ENCODE assay signal across 8 cellular contexts in the genomic region with DNA sequence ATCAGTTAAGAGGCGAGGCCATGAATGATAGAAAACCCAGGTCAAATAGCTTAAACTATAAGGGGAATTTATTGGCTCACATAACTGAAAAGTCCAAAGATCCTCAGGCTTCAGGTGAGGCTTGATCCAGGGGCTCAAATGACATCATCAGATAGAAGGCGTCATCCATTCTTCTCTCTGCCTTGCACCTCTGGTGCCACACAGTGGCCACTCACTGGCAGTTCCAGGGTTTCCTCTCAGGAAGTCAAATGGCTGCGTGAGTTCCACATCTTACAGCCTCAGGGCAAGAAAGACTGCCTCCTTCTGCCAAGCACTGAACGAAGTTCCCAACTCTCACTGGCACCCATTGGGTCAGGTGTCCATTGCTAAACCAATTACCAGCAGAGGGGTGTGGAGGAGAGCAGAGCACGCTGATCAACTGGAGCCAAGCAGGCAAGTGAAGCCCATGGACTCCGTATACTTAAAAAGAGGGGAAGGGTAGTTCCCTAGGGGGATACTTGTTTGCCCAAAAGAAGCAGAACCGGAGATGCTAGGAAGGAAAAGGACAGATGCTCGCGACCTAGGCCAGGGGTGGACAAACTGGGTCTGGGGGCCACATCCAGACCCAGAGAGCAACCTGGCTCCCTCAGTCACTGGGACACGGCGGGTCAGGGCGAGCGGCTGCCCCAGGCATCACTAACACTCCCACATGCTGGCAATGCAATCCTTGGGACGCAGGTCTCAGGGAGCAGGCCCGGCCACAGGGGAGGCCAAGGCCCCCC.
A peak's percentile ranks its signal among the peaks of the same experiment; 100 is the strongest.
DNase-seq lines count a peak whose midpoint lies in the region; ATAC-seq and TF ChIP-seq lines count a peak whose summit lies in the region.

No MANE protein-coding gene starts in this region.

- H3K36me3 ChIP-seq in heart right ventricle (no peaks in the 10 kb centered on the region), upper lobe of right lung (no peaks in the 10 kb centered on the region)

- H3K9me3 ChIP-seq in heart right ventricle (no peaks in the 10 kb centered on the region), right cardiac atrium (ENCODE audit: control insufficient read depth, low read length) (no peaks in the 10 kb centered on the region), upper lobe of right lung (no peaks in the 10 kb centered on the region)

- H3K27ac ChIP-seq in heart right ventricle (no peak overlapping the region), right cardiac atrium (ENCODE audit: low read length) (no peak overlapping the region), upper lobe of right lung (no peak overlapping the region)

- H3K27me3 ChIP-seq in heart right ventricle (peaks cover 0 to 65% (median 40%) of the 10 kb centered on the region in 7 donors), right cardiac atrium (ENCODE audit: control insufficient read depth, insufficient read depth) (no peaks in the 10 kb centered on the region), upper lobe of right lung (peaks cover 11% of the 10 kb centered on the region)

- peak in 7 of 9 donors; percentile 13 to 52 (median 25) for TF ChIP-seq CTCF in heart right ventricle (IDR thresholded peaks at IDR 0.05)
- peak; percentile 42 for TF ChIP-seq CTCF in fibroblast of villous mesenchyme (IDR thresholded peaks at IDR 0.05; ENCODE audit: insufficient read depth, low read depth, low read length)
- TF ChIP-seq CTCF in upper lobe of right lung (IDR thresholded peaks at IDR 0.05) = peak; percentile 27

- peak in 2 of 8 donors; percentile 19 to 37 for ATAC-seq in heart right ventricle
- no peak for ATAC-seq in right cardiac atrium
- ATAC-seq in upper lobe of right lung = peak; percentile 7
- ATAC-seq in HG02571 (IDR thresholded peaks at IDR 0.05; ENCODE audit: unreplicated experiment) = no peak
- ATAC-seq in GM21423 (IDR thresholded peaks at IDR 0.05; ENCODE audit: unreplicated experiment) = no peak

- no peaks in the 10 kb centered on the region for H3K4me1 ChIP-seq in heart right ventricle
- no peaks in the 10 kb centered on the region for H3K4me1 ChIP-seq in right cardiac atrium (ENCODE audit: control insufficient read depth, insufficient read depth, low read length)
- no peaks in the 10 kb centered on the region for H3K4me1 ChIP-seq in upper lobe of right lung

- WGBS in heart right ventricle, 2 donors = 67 to 76% methylated on average over 15 of the region's 15 CpGs
- WGBS in right cardiac atrium = 74% methylated on average over 15 of the region's 15 CpGs

- intact Hi-C loops in heart right ventricle (cut with DNase I) (loop anchor here in 4 of 10 donors (10.0 kb wide), 2 partner anchors 413 to 753 kb away; no protein-coding TSS in a partner anchor), right cardiac atrium (cut with DNase I) (no loop called here), upper lobe of right lung (cut with DNase I) (no loop called here)

- no peak overlapping the region for H3K4me3 ChIP-seq in heart right ventricle
- H3K4me3 ChIP-seq in right cardiac atrium (ENCODE audit: low read length) = no peak overlapping the region
- H3K4me3 ChIP-seq in fibroblast of villous mesenchyme (ENCODE audit: low read depth, low read length) = no peak overlapping the region
- no peak overlapping the region for H3K4me3 ChIP-seq in upper lobe of right lung

- DNase-seq in heart right ventricle = no peak
- no peak for DNase-seq in right cardiac atrium
- DNase-seq in RPMI8226 = peak; percentile 43
- peak; percentile 13 for DNase-seq in fibroblast of villous mesenchyme (ENCODE audit: low read depth)
- DNase-seq in upper lobe of right lung = peak; percentile 56
- DNase-seq in activated CD4-positive, alpha-beta T cell treated with anti-CD3 and anti-CD28 coated beads for 4 hours = no peak

Comparison
In these comparisons a context has a peak if more than half of its experiments do, and no peak if none do; other contexts are left out.
1. DNase-seq: peak in RPMI8226 (single experiment), fibroblast of villous mesenchyme (single experiment) and upper lobe of right lung (single experiment); none in heart right ventricle (0 of 2), right cardiac atrium (0 of 3) and activated CD4-positive, alpha-beta T cell treated with anti-CD3 and anti-CD28 coated beads for 4 hours (0 of 2).
2. Peak in every context shown above with its lines, with median percentiles within 50 percentile points of each other: CTCF ChIP-seq.